In the genomic region with DNA sequence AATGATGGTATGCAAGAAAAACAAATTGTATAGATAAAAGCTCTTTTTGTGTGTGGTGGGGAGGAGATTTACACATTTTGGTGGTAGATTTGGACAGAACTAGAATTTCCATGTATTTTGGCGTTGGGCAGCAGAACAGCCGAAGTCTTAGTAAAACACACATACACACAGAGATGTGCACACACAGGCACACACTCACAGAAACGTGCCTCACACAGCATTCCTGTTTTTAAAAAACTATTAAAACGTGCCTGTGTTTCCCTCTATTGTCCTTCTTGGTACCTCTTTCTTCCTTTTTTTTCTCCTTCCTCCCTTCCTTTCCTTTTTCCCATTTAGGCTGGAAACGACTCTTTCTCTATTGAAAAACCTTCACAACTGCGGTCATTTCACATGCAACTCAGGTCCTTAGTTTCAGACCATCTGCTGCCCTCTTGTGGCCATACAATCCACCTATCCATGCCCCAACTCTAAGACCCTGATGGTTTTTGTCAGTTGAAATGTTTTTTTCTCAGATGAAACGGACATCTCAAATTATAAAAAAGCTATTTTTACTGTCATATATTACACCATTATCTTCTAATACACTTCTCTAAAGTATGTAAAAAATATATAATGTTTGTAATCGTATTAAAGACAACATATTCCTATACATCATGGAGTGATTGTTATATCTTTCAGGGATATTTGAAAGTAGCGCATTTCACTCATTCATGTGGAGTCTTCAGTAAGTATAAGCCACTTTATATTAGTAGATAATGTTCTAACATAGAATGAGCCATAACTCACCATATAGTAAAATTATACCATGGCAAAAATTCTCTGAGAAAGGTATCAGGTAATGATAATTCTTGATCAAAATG, we compare ENCODE assay signal across 8 cellular contexts.
DNase-seq lines count a peak whose midpoint lies in the region; ATAC-seq, FAIRE-seq and TF ChIP-seq lines count a peak whose summit lies in the region.

No MANE protein-coding gene starts in this region.

- FAIRE-seq in pancreas (lab: Jason Lieb, UNC), result peak; percentile 91

- no peaks in the 10 kb centered on the region for H3K4me1 Mint-ChIP-seq in immature natural killer cell

- no peaks in the 10 kb centered on the region for H3K36me3 Mint-ChIP-seq in immature natural killer cell

- no peaks in the 10 kb centered on the region for H3K36me3 ChIP-seq in pancreas

- no peaks in the 10 kb centered on the region for H3K9me3 ChIP-seq in pancreas

- H3K27me3 ChIP-seq in foreskin keratinocyte, result peaks cover 3% of the 10 kb centered on the region
- no peaks in the 10 kb centered on the region for H3K27me3 ChIP-seq in pancreas

- intact Hi-C loops in pancreas (cut with DNase I), result loop anchor here in 1 of 3 donors (10.0 kb wide), 1 partner anchor 590 kb away; no protein-coding TSS in a partner anchor

- 29 to 30% methylated on average over 9 of the region's 9 CpGs for WGBS in pancreas, 2 donors

- H3K4me3 Mint-ChIP-seq in immature natural killer cell, result no peak overlapping the region

- H3K27ac Mint-ChIP-seq in immature natural killer cell, result no peak overlapping the region

- peaks cover 4 to 43% (median 14%) of the 10 kb centered on the region in 6 donors for H3K9me3 Mint-ChIP-seq in immature natural killer cell

- H3K27me3 Mint-ChIP-seq in immature natural killer cell (ENCODE audit: low read depth in 3 of 3), result peaks cover 0 to 3% (median 0%) of the 10 kb centered on the region in 3 donors

- ATAC-seq in foreskin keratinocyte (peak; percentile 63), pancreas (peak; percentile 69 to 88 (median 82)), GM21367 (IDR thresholded peaks at IDR 0.05; ENCODE audit: unreplicated experiment) (no peak)

- TF ChIP-seq CTCF in GM12873 (IDR thresholded peaks at IDR 0.05; ENCODE audit: insufficient read depth, low read depth, low read length, missing control alignments), result peak; percentile 62
- peak; percentile 73 for TF ChIP-seq CTCF in foreskin keratinocyte (conservative IDR thresholded peaks at IDR 0.05)
- TF ChIP-seq CTCF in pancreas (IDR thresholded peaks at IDR 0.05), result peak; percentile 49 to 67 (median 57)

- DNase-seq in AG08396 (ENCODE audit: low spot score), result peak; percentile 2
- peak; percentile 73 for DNase-seq in NCI-H1105 treated with DMSO at 0.1 percent for 48 hours (lab: John Stamatoyannopoulos, UW)
- peak; percentile 2 to 63 for DNase-seq in SW 1271 (lab: John Stamatoyannopoulos, UW)
- peak; percentile 4 to 24 for DNase-seq in foreskin keratinocyte
- DNase-seq in pancreas, result peak in 5 of 6 donors; percentile 34 to 61 (median 49)
- no peak for DNase-seq in immature natural killer cell

- no peak overlapping the region for H3K4me3 ChIP-seq in pancreas

- H3K27ac ChIP-seq in foreskin keratinocyte, result no peak overlapping the region
- no peak overlapping the region for H3K27ac ChIP-seq in pancreas

- no peaks in the 10 kb centered on the region for H3K4me1 ChIP-seq in foreskin keratinocyte
- H3K4me1 ChIP-seq in pancreas, result no peaks in the 10 kb centered on the region

Comparison
In these comparisons a context has a peak if more than half of its experiments do, and no peak if none do; other contexts are left out.
1. DNase-seq: peak in AG08396 (single experiment), NCI-H1105 treated with DMSO at 0.1 percent for 48 hours (single experiment), SW 1271 (2 of 2), foreskin keratinocyte (2 of 2) and pancreas (5 of 6); none in immature natural killer cell (0 of 3).
2. Peak in every context shown above with its lines, with median percentiles within 50 percentile points of each other: CTCF ChIP-seq.